Comparison of ENCODE assay signal across 27 cellular contexts in the genomic region with DNA sequence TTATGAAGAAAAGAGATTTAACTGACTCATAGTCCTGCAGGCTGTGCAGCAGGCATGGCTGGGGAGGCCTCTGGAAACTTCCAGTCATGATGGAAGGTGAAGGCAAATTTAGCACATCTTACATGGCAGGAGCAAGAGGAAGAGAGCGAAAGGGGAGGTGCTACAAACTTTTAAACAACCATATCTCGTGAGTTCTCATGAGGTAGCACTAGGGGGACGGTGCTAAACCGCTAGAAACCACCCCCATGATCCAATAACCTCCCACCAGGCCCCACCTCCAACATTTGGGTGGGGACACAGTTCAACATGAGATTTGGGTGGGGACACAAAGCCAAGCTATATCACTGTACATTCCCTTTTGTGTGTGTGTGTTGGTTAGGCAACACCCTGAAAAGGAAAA.
"Had no signal": no experiment of that assay in that cellular context is flagged by ENCODE, and none has a peak within 500 bp of the region (broad histone marks: within the 10 kb centered on the region; RNA-seq: fewer than 3 reads in every experiment).

No MANE protein-coding gene starts in this region.

- H3K4me3 Mint-ChIP-seq: naive thymus-derived CD4-positive, alpha-beta T cell; natural killer cell; nephron; neural progenitor cell; stimulated activated memory B cell treated with anti-CD40 and anti-IgM and Interleukin-4, amounts not matched to agents 10 μg/mL and 1 μg/mL and 100 μg/mL, for 72 hours; stimulated activated naive CD8-positive, alpha-beta T cell treated with anti-CD3 and anti-CD28 coated beads, Interleukin-15, amount 100 ng/mL, for 72 hours; type B pancreatic cell had no signal

- H3K4me1 Mint-ChIP-seq: stimulated activated memory B cell treated with anti-CD40 and anti-IgM and Interleukin-4, amounts not matched to agents 10 μg/mL and 1 μg/mL and 100 μg/mL, for 72 hours had no signal

- H3K27me3 Mint-ChIP-seq: naive thymus-derived CD4-positive, alpha-beta T cell; progenitor cell of endocrine pancreas; stimulated activated memory B cell treated with anti-CD40 and anti-IgM and Interleukin-4, amounts not matched to agents 10 μg/mL and 1 μg/mL and 100 μg/mL, for 72 hours; stimulated activated naive CD8-positive, alpha-beta T cell treated with anti-CD3 and anti-CD28 coated beads, Interleukin-15, amount 100 ng/mL, for 72 hours; type B pancreatic cell had no signal

- H3K27ac Mint-ChIP-seq: naive thymus-derived CD4-positive, alpha-beta T cell; nephron; neural progenitor cell; progenitor cell of endocrine pancreas; stimulated activated memory B cell treated with anti-CD40 and anti-IgM and Interleukin-4, amounts not matched to agents 10 μg/mL and 1 μg/mL and 100 μg/mL, for 72 hours; stimulated activated naive CD8-positive, alpha-beta T cell treated with anti-CD3 and anti-CD28 coated beads, Interleukin-15, amount 100 ng/mL, for 72 hours; type B pancreatic cell had no signal

- DNase-seq: naive thymus-derived CD4-positive, alpha-beta T cell; natural killer cell; occipital lobe; ovary; posterior cingulate gyrus; psoas muscle; right cardiac atrium; spleen; stimulated activated CD4-positive, alpha-beta T cell treated with anti-CD3 and anti-CD28 coated beads, Interleukin-12 subunit alpha, Interleukin-12 subunit beta, amount 100 ng/mL, for 4 hours; stimulated activated CD4-positive, alpha-beta T cell treated with anti-CD3 and anti-CD28 coated beads, Interleukin-1b, Interleukin-23, amount 100 ng/mL, for 48 hours; stimulated activated CD4-positive, alpha-beta T cell treated with anti-CD3 and anti-CD28 coated beads, Interleukin-4, amount 100 ng/mL, for 1 hour; stimulated activated CD4-positive, alpha-beta T cell treated with anti-CD3 and anti-CD28 coated beads, Interleukin-4, amount 100 ng/mL, for 4 hours; stimulated activated CD8-positive, alpha-beta memory T cell treated with anti-CD3 and anti-CD28 coated beads, Interleukin-4, amount 100 ng/mL, for 48 hours; stimulated activated naive CD4-positive, alpha-beta T cell; stimulated activated naive CD8-positive, alpha-beta T cell treated with anti-CD3 and anti-CD28 coated beads, Interleukin-15, amount 100 ng/mL, for 72 hours; substantia nigra; testis; tibial artery; transverse colon; upper lobe of right lung; uterus had no signal

- ATAC-seq: naive thymus-derived CD4-positive, alpha-beta T cell; natural killer cell; psoas muscle; right cardiac atrium; sciatic nerve; stimulated activated memory B cell treated with anti-CD40 and anti-IgM and Interleukin-4, amounts not matched to agents 10 μg/mL and 1 μg/mL and 100 μg/mL, for 72 hours; stimulated activated naive CD8-positive, alpha-beta T cell treated with anti-CD3 and anti-CD28 coated beads, Interleukin-15, amount 100 ng/mL, for 72 hours; upper lobe of right lung had no signal

- H3K9me3 Mint-ChIP-seq: nephron; neural progenitor cell; stimulated activated memory B cell treated with anti-CD40 and anti-IgM and Interleukin-4, amounts not matched to agents 10 μg/mL and 1 μg/mL and 100 μg/mL, for 72 hours had no signal
